Comparison of ENCODE assay signal across 1 cellular context in the genomic region with DNA sequence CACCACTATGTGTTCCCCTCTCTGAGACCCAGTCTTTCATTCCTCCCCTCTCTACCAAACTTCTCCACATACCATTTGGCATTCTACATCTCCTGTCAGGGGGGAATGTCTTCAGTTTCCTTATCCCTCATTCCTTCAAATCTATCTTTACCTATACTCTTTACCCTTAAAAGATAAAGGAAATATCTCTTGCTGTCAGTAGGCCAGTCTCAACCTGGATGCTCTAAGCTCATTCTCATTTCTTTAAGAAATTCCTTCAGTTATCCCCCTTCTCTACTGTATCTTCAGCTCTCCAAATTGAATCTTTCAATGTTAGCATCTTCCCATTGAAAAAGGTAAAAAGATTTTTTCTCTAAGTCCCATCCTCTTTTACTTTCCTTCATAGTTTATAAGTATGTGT.
TF ChIP-seq lines count a peak whose summit lies in the region.

No MANE protein-coding gene starts in this region.

TF ChIP-seq in K562, 482 proteins besides CTCF, POLR2A, EP300 and RAD21:
- no peak for TF ChIP-seq KDM1A (IDR thresholded peaks at IDR 0.05)
- TF ChIP-seq, protein P1, sequence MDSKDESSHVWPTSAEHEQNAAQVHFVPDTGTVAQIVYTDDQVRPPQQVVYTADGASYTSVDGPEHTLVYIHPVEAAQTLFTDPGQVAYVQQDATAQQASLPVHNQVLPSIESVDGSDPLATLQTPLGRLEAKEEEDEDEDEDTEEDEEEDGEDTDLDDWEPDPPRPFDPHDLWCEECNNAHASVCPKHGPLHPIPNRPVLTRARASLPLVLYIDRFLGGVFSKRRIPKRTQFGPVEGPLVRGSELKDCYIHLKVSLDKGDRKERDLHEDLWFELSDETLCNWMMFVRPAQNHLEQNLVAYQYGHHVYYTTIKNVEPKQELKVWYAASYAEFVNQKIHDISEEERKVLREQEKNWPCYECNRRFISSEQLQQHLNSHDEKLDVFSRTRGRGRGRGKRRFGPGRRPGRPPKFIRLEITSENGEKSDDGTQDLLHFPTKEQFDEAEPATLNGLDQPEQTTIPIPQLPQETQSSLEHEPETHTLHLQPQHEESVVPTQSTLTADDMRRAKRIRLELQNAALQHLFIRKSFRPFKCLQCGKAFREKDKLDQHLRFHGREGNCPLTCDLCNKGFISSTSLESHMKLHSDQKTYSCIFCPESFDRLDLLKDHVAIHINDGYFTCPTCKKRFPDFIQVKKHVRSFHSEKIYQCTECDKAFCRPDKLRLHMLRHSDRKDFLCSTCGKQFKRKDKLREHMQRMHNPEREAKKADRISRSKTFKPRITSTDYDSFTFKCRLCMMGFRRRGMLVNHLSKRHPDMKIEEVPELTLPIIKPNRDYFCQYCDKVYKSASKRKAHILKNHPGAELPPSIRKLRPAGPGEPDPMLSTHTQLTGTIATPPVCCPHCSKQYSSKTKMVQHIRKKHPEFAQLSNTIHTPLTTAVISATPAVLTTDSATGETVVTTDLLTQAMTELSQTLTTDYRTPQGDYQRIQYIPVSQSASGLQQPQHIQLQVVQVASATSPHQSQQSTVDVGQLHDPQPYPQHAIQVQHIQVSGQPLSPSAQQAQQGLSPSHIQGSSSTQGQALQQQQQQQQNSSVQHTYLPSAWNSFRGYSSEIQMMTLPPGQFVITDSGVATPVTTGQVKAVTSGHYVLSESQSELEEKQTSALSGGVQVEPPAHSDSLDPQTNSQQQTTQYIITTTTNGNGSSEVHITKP (IDR thresholded peaks at IDR 0.05; ENCODE audit: partially characterized antibody): peak; percentile 94
- TF ChIP-seq, protein P2, sequence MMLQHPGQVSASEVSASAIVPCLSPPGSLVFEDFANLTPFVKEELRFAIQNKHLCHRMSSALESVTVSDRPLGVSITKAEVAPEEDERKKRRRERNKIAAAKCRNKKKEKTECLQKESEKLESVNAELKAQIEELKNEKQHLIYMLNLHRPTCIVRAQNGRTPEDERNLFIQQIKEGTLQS (IDR thresholded peaks at IDR 0.05): no peak
- TF ChIP-seq, protein P2 (CRISPR knock-in tag; conservative IDR thresholded peaks at IDR 0.05): no peak
TF ChIP-seq in K562: peak in this region for 1.
